Comparison of ENCODE assay signal across 9 cellular contexts in the genomic region with DNA sequence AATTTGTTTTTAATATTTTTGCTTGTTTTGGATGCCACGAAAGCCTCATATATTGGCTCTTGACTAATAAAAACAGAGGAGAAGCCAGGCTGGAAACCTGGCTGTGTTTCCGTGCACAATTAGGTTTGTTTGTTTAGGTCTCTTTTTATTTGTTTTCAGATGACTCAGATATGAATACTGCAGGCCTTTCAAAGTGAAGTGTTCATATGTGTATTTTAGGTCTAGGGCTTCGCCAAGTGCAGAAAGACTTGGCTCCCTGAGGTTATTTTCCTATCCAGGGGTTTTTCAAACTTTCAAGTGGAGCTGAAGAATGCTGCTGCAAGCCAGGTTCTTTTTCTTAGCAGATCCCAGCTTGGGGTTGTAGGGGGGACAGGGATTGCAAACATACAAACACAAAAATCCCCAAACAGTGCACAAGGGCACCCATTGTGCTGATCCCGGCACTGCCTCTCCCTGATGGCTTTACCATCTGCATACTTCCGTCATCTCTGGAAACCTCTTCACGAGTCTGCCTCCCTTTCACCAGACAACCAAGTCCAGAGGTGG.
DNase-seq lines count a peak whose midpoint lies in the region; FAIRE-seq and TF ChIP-seq lines count a peak whose summit lies in the region.
"Had no signal": no experiment of that assay in that cellular context is flagged by ENCODE, and none has a peak within 500 bp of the region (broad histone marks: within the 10 kb centered on the region; RNA-seq: fewer than 3 reads in every experiment).

No MANE protein-coding gene starts in this region.

- intact Hi-C loops in kidney (cut with DNase I) = no loop called here

- H3K36me3 ChIP-seq in adipocyte (ENCODE audit: control insufficient read depth, insufficient read depth, low read length, severe bottlenecking) (no peaks in the 10 kb centered on the region), kidney (ENCODE audit: control insufficient read depth in 1 of 2, insufficient read depth in 2 of 2, low read length in 2 of 2) (no peaks in the 10 kb centered on the region)

- no peaks in the 10 kb centered on the region for H3K9me3 ChIP-seq in adipocyte (ENCODE audit: control insufficient read depth, low read length)
- no peaks in the 10 kb centered on the region for H3K9me3 ChIP-seq in kidney (ENCODE audit: control insufficient read depth in 1 of 2, low read length in 2 of 2)

- H3K4me1 ChIP-seq in adipocyte (ENCODE audit: control insufficient read depth, insufficient read depth, low read length) = peaks cover 43% of the 10 kb centered on the region
- no peaks in the 10 kb centered on the region for H3K4me1 ChIP-seq in kidney (ENCODE audit: control insufficient read depth in 1 of 2, insufficient read depth in 1 of 2, low read depth in 1 of 2, low read length in 2 of 2)

- no peaks in the 10 kb centered on the region for H3K27me3 ChIP-seq in adipocyte (replicated peaks; ENCODE audit: control insufficient read depth, insufficient read depth, low read length)

- FAIRE-seq in kidney (lab: Jason Lieb, UNC) = no peak

- peak overlapping the region; percentile 64 for H3K9ac ChIP-seq in adipocyte (ENCODE audit: low read length)
- no peak overlapping the region for H3K9ac ChIP-seq in kidney (ENCODE audit: low read length in 2 of 2)

- DNase-seq in LHCN-M2 (ENCODE audit: low read depth) (peak; percentile 69), adipocyte (ENCODE audit: low read depth) (peak; percentile 85), kidney glomerular epithelial cell (lab: John Stamatoyannopoulos, UW) (peak; percentile 22), GM19238 (ENCODE audit: insufficient read length, low spot score) (no peak), kidney (no peak), GM20000 (ENCODE audit: low spot score) (no peak)
- DNase-seq in stimulated activated CD4-positive, alpha-beta T cell treated with anti-CD3 and anti-CD28 coated beads, Interleukin-2, amount 100 ng/mL, for 24 hours = no peak
- DNase-seq: CD4-positive, CD25-positive, alpha-beta regulatory T cell had no signal

- H3K4me3 ChIP-seq in adipocyte (ENCODE audit: low read length) = peak overlapping the region; percentile 74
- no peak overlapping the region for H3K4me3 ChIP-seq in kidney (ENCODE audit: low read length in 2 of 2)

- no peak for TF ChIP-seq CTCF in 22Rv1 (IDR thresholded peaks at IDR 0.05)
- TF ChIP-seq CTCF in kidney (IDR thresholded peaks at IDR 0.05; ENCODE audit: borderline replicate concordance, extremely low read depth, insufficient read depth) = no peak
- TF ChIP-seq CTCF in GM20000 (IDR thresholded peaks at IDR 0.05; ENCODE audit: extremely low read depth, missing control alignments) = no peak

- H3K27ac ChIP-seq in 22Rv1 (peak overlapping the region; percentile 79), kidney (ENCODE audit: low read depth in 2 of 2, low read length in 2 of 2) (no peak overlapping the region)

Comparison
In these comparisons a context has a peak if more than half of its experiments do, and no peak if none do; other contexts are left out.
1. DNase-seq: peak in LHCN-M2 (single experiment), adipocyte (single experiment) and kidney glomerular epithelial cell (single experiment); none in GM19238 (single experiment), kidney (single experiment), GM20000 (single experiment) and stimulated activated CD4-positive, alpha-beta T cell treated with anti-CD3 and anti-CD28 coated beads, Interleukin-2, amount 100 ng/mL, for 24 hours (0 of 2).